Comparison of ENCODE assay signal across 8 cellular contexts in genomic region chr7:100430450-100431285, GRCh38. TPM values are rescaled to one million over a fixed set of nuclear protein-coding genes. Genes with fewer than 3 reads are reported as not detected.
DNase-seq lines count a peak whose midpoint lies in the region; ATAC-seq, FAIRE-seq and TF ChIP-seq lines count a peak whose summit lies in the region.

No MANE protein-coding gene starts in this region.

- H3K27me3 ChIP-seq in iPS-20b (ENCODE audit: insufficient read depth, low read length): peaks cover 10% of the 10 kb centered on the region; the same call in 1 of the 2 replicates

- TF ChIP-seq POLR2A in GM12892 (IDR thresholded peaks at IDR 0.05; ENCODE audit: low read depth, low read length): no peak

- peaks cover 4% of the 10 kb centered on the region; the same call in 1 of the 2 replicates for H3K9me3 ChIP-seq in iPS-20b (ENCODE audit: insufficient read depth, low read depth, low read length)

- H3K4me3 ChIP-seq in iPS-20b (ENCODE audit: low read length): peak overlapping the region; percentile 95

- no peak for ATAC-seq in HG02884 (IDR thresholded peaks at IDR 0.05; ENCODE audit: unreplicated experiment)
- ATAC-seq in GM19023 (IDR thresholded peaks at IDR 0.05; ENCODE audit: unreplicated experiment): no peak
- ATAC-seq in GM21360 (IDR thresholded peaks at IDR 0.05; ENCODE audit: unreplicated experiment): no peak

- FAIRE-seq in GM12892 (lab: Jason Lieb, UNC): peak; percentile 60

- peaks cover 46% of the 10 kb centered on the region for H3K36me3 ChIP-seq in iPS-20b (ENCODE audit: insufficient read depth, low read depth, low read length)

- peaks cover 20% of the 10 kb centered on the region; the same call in 1 of the 2 replicates for H3K4me1 ChIP-seq in iPS-20b (ENCODE audit: insufficient read depth, low read length)

- H3K9ac ChIP-seq in iPS-20b (ENCODE audit: low read depth, low read length): peak overlapping the region; percentile 98; the same call in 1 of the 2 replicates

- H3K27ac ChIP-seq in angular gyrus (ENCODE audit: low read depth, low read length): peak overlapping the region; percentile 100
- peak overlapping the region; percentile 93 for H3K27ac ChIP-seq in iPS-20b (ENCODE audit: low read length)

- DNase-seq in GM12892 (ENCODE audit: insufficient read length): no peak
- peak; percentile 56 for DNase-seq in NOMO-1 treated with dmso at 0.1 percent for 144 hours (lab: John Stamatoyannopoulos, UW; ENCODE audit: unreplicated experiment)
- DNase-seq in stimulated activated CD4-positive, alpha-beta T cell treated with anti-CD3 and anti-CD28 coated beads, Interleukin-1b, Interleukin-23, amount 100 ng/mL, for 48 hours: peak; percentile 57

RNA-seq across cellular contexts. Expression of gene MEPCE, which starts 1.0 kb away (rescaled TPM):
- 12.8 TPM for polyA plus RNA-seq in GM12892 (2012; ENCODE audit: missing spikeins)

RNA-seq across cellular contexts. Expression of gene ZCWPW1, which starts 2.2 kb away (rescaled TPM):
- 4.3 TPM for polyA plus RNA-seq in GM12892 (2012; ENCODE audit: missing spikeins)

RNA-seq across cellular contexts. Expression of gene PPP1R35, which starts 5.6 kb away (rescaled TPM):
- 14.3 TPM for polyA plus RNA-seq in GM12892 (2012; ENCODE audit: missing spikeins)

RNA-seq across cellular contexts. Expression of gene SPACDR, which starts 33.4 kb away (rescaled TPM):
- polyA plus RNA-seq in GM12892 (2012; ENCODE audit: missing spikeins): 0.95 TPM

RNA-seq across cellular contexts. Expression of gene TSC22D4, which starts 48.3 kb away (rescaled TPM):
- polyA plus RNA-seq in GM12892 (2012; ENCODE audit: missing spikeins): 12.6 TPM
